In the genomic region with DNA sequence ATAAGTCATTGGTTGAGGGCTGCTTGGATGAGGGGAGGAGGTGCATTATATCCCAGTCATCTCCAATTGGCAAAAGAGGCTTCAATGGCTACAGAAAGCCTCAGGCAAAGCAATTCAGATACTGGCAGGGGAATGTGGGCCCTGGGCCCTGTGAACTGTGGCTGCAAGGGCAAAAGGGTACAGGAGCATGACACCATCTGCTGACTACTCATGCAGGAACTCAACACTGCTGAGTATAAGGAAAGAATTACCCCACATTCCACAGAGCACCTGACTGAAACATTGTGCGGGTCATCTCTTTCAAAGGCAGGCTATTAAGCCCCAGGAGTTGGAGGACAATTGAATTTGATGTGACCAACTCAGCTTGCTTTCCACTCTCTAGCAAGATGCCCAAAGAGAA, we compare ENCODE assay signal across 23 cellular contexts.
DNase-seq lines count a peak whose midpoint lies in the region; ATAC-seq and TF ChIP-seq lines count a peak whose summit lies in the region.
"Had no signal": no experiment of that assay in that cellular context is flagged by ENCODE, and none has a peak within 500 bp of the region (broad histone marks: within the 10 kb centered on the region; RNA-seq: fewer than 3 reads in every experiment).

No MANE protein-coding gene starts in this region.

- no peaks in the 10 kb centered on the region for H3K4me1 Mint-ChIP-seq in CD4-positive, alpha-beta T cell (ENCODE audit: low read depth)

- no peaks in the 10 kb centered on the region for H3K9me3 ChIP-seq in MG63
- no peaks in the 10 kb centered on the region for H3K9me3 ChIP-seq in right lobe of liver
- H3K9me3 ChIP-seq in CD4-positive, alpha-beta T cell (ENCODE audit: control insufficient read depth, low read length): no peaks in the 10 kb centered on the region
- H3K9me3 ChIP-seq: adrenal gland, left ventricle myocardium inferior had no signal

- POLR2A ChIA-PET in CD4-positive, alpha-beta T cell (lab: Charles Lee): no interaction called here

- no CpG with 5 or more reads among the region's 1 CpG for WGBS in right lobe of liver (ENCODE audit: insufficient coverage, low coverage, low lambda C conversion rate, missing lambda C conversion rate)

- no peaks in the 10 kb centered on the region for H3K36me3 Mint-ChIP-seq in CD4-positive, alpha-beta T cell (ENCODE audit: low read depth)

- H3K27me3 ChIP-seq in MG63: no peaks in the 10 kb centered on the region; the same call in 1 of the 2 replicates
- no peaks in the 10 kb centered on the region for H3K27me3 ChIP-seq in right lobe of liver
- H3K27me3 ChIP-seq in CD4-positive, alpha-beta T cell (ENCODE audit: control insufficient read depth, insufficient read depth, low read length): no peaks in the 10 kb centered on the region
- H3K27me3 ChIP-seq: adrenal gland had no signal

- H3K27me3 Mint-ChIP-seq in CD4-positive, alpha-beta T cell: no peaks in the 10 kb centered on the region
- H3K27me3 Mint-ChIP-seq: activated CD8-positive, alpha-beta T cell treated with anti-CD3 and anti-CD28 coated beads for 36 hours had no signal

- TF ChIP-seq CTCF in epithelial cell of esophagus (IDR thresholded peaks at IDR 0.05; ENCODE audit: insufficient read depth, low read depth, low read length, missing control alignments) (no peak), right lobe of liver (IDR thresholded peaks at IDR 0.05) (no peak)
- no peak for TF ChIP-seq CTCF in CD4-positive, alpha-beta T cell (IDR thresholded peaks at IDR 0.05)

- no peak overlapping the region for H3K27ac ChIP-seq in right lobe of liver
- H3K27ac ChIP-seq in CD4-positive, alpha-beta T cell (ENCODE audit: low read depth, low read length): no peak overlapping the region
- H3K27ac ChIP-seq: adrenal gland, left ventricle myocardium inferior had no signal

- intact Hi-C loops in right lobe of liver (cut with DNase I): no loop called here
- intact Hi-C loops in CD4-positive, alpha-beta T cell (cut with DNase I, micrococcal nuclease): no loop called here

- ATAC-seq in right lobe of liver: peak in 3 of 4 donors; percentile 51 to 95 (median 78)
- ATAC-seq in HG02588 (IDR thresholded peaks at IDR 0.05; ENCODE audit: unreplicated experiment): no peak
- ATAC-seq in HG02852 (IDR thresholded peaks at IDR 0.05; ENCODE audit: unreplicated experiment): no peak
- no peak for ATAC-seq in CD4-positive, alpha-beta T cell (ENCODE audit: poor library complexity)
- ATAC-seq: activated CD8-positive, alpha-beta T cell treated with anti-CD3 and anti-CD28 coated beads for 36 hours; natural killer cell treated with Interleukin-12 subunit alpha and Interleukin-12 subunit beta and Interleukin-15 and Interleukin-18, amount 100 ng/mL, for 72 hours had no signal

- H3K27ac Mint-ChIP-seq in CD4-positive, alpha-beta T cell: no peak overlapping the region
- H3K27ac Mint-ChIP-seq: activated CD8-positive, alpha-beta T cell treated with anti-CD3 and anti-CD28 coated beads for 36 hours; activated T-cell treated with anti-CD3 and anti-CD28 coated beads, Interleukin-2, amount 50 U/mL, for 24 hours; natural killer cell treated with Interleukin-12 subunit alpha and Interleukin-12 subunit beta and Interleukin-15 and Interleukin-18, amount 100 ng/mL, for 72 hours had no signal

- H3K4me3 Mint-ChIP-seq in CD4-positive, alpha-beta T cell: no peak overlapping the region
- H3K4me3 Mint-ChIP-seq: activated CD8-positive, alpha-beta T cell treated with anti-CD3 and anti-CD28 coated beads for 36 hours; activated T-cell treated with anti-CD3 and anti-CD28 coated beads, Interleukin-2, amount 50 U/mL, for 24 hours; natural killer cell treated with Interleukin-12 subunit alpha and Interleukin-12 subunit beta and Interleukin-15 and Interleukin-18, amount 100 ng/mL, for 72 hours had no signal

- no peak for TF ChIP-seq POLR2A in right lobe of liver (IDR thresholded peaks at IDR 0.05)

- no peaks in the 10 kb centered on the region for H3K9me3 Mint-ChIP-seq in CD4-positive, alpha-beta T cell
- H3K9me3 Mint-ChIP-seq: activated CD8-positive, alpha-beta T cell treated with anti-CD3 and anti-CD28 coated beads for 36 hours; activated T-cell treated with anti-CD3 and anti-CD28 coated beads, Interleukin-2, amount 50 U/mL, for 24 hours had no signal

- DNase-seq in MG63 (peak; percentile 26), epithelial cell of esophagus (ENCODE audit: low read depth) (peak; percentile 32), right lobe of liver (peak in 1 of 3 donors; percentile 30), NCI-H69 (lab: John Stamatoyannopoulos, UW) (no peak)
- no peak for DNase-seq in CD4-positive, alpha-beta T cell
- DNase-seq: activated CD8-positive, alpha-beta T cell treated with anti-CD3 and anti-CD28 coated beads for 36 hours; activated naive CD4-positive, alpha-beta T cell; activated T-cell treated with anti-CD3 and anti-CD28 coated beads, Interleukin-2, amount 50 U/mL, for 24 hours; adrenal gland; AML-193; cortex of kidney; glutamatergic neuron; IMR-90; left ventricle myocardium inferior; NCI-H1436 treated with DMSO at 0.1 percent for 48 hours; NCI-H2171 treated with DMSO at 0.1 percent for 48 hours; NCI-H526; posterior cingulate gyrus; stimulated activated CD4-positive, alpha-beta T cell treated with anti-CD3 and anti-CD28 coated beads, Interleukin-1b, Interleukin-23, amount 100 ng/mL, for 48 hours; T1000 had no signal

- CTCF ChIA-PET in CD4-positive, alpha-beta T cell (lab: Charles Lee): no interaction called here

- H3K4me3 ChIP-seq in MG63 (no peak overlapping the region), epithelial cell of esophagus (ENCODE audit: low read length) (no peak overlapping the region), right lobe of liver (no peak overlapping the region)
- H3K4me3 ChIP-seq: adrenal gland, left ventricle myocardium inferior had no signal

- H3K4me1 ChIP-seq in right lobe of liver: no peaks in the 10 kb centered on the region
- H3K4me1 ChIP-seq: adrenal gland, left ventricle myocardium inferior had no signal

- H3K36me3 ChIP-seq in MG63 (no peaks in the 10 kb centered on the region), right lobe of liver (no peaks in the 10 kb centered on the region)
- H3K36me3 ChIP-seq: adrenal gland, left ventricle myocardium inferior had no signal

Comparison
In these comparisons a context has a peak if more than half of its experiments do, and no peak if none do; other contexts are left out.
1. DNase-seq: peak in MG63 (single experiment) and epithelial cell of esophagus (single experiment); none in NCI-H69 (single experiment) and CD4-positive, alpha-beta T cell (0 of 10).
2. ATAC-seq: peak in right lobe of liver (3 of 4); none in HG02588 (single experiment), HG02852 (single experiment) and CD4-positive, alpha-beta T cell (single experiment).